In the genomic region with DNA sequence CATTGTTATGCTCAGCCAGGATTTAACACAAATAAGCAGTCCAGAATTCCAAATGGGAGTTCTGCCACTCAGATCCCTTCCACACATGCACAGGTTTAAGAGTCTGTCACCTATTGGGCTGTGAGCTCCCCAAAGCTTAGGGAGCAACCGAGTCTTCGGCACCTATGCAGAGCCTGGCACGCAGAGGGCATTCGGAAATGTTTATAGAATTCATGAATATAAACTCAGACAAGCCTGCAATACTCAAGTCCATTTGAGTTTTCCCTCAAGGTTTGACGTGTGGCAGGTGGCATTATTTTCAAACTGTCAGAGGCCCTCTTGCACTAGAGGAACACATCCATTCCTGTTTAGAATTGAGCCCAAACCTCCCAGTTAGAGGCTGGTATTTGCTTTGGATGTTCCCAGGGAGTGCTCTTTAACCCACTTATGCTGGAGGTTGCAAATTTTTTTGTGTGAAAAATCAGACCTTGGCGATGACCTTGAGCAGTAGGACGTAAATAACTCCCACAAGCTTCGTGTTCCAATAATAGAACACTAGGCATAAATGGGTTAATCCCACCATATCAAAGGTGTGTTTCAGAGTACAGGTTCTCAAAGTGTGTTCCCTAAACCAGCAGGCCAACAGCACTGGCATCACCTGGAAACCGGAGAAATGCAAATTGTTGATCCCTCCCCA, we compare ENCODE assay signal across 1 cellular context.
TF ChIP-seq lines count a peak whose summit lies in the region.

No MANE protein-coding gene starts in this region.

TF ChIP-seq in HepG2, 621 proteins besides CTCF, POLR2A, EP300 and RAD21 (continued from another document and continues in another):
- TF ChIP-seq, protein P1, sequence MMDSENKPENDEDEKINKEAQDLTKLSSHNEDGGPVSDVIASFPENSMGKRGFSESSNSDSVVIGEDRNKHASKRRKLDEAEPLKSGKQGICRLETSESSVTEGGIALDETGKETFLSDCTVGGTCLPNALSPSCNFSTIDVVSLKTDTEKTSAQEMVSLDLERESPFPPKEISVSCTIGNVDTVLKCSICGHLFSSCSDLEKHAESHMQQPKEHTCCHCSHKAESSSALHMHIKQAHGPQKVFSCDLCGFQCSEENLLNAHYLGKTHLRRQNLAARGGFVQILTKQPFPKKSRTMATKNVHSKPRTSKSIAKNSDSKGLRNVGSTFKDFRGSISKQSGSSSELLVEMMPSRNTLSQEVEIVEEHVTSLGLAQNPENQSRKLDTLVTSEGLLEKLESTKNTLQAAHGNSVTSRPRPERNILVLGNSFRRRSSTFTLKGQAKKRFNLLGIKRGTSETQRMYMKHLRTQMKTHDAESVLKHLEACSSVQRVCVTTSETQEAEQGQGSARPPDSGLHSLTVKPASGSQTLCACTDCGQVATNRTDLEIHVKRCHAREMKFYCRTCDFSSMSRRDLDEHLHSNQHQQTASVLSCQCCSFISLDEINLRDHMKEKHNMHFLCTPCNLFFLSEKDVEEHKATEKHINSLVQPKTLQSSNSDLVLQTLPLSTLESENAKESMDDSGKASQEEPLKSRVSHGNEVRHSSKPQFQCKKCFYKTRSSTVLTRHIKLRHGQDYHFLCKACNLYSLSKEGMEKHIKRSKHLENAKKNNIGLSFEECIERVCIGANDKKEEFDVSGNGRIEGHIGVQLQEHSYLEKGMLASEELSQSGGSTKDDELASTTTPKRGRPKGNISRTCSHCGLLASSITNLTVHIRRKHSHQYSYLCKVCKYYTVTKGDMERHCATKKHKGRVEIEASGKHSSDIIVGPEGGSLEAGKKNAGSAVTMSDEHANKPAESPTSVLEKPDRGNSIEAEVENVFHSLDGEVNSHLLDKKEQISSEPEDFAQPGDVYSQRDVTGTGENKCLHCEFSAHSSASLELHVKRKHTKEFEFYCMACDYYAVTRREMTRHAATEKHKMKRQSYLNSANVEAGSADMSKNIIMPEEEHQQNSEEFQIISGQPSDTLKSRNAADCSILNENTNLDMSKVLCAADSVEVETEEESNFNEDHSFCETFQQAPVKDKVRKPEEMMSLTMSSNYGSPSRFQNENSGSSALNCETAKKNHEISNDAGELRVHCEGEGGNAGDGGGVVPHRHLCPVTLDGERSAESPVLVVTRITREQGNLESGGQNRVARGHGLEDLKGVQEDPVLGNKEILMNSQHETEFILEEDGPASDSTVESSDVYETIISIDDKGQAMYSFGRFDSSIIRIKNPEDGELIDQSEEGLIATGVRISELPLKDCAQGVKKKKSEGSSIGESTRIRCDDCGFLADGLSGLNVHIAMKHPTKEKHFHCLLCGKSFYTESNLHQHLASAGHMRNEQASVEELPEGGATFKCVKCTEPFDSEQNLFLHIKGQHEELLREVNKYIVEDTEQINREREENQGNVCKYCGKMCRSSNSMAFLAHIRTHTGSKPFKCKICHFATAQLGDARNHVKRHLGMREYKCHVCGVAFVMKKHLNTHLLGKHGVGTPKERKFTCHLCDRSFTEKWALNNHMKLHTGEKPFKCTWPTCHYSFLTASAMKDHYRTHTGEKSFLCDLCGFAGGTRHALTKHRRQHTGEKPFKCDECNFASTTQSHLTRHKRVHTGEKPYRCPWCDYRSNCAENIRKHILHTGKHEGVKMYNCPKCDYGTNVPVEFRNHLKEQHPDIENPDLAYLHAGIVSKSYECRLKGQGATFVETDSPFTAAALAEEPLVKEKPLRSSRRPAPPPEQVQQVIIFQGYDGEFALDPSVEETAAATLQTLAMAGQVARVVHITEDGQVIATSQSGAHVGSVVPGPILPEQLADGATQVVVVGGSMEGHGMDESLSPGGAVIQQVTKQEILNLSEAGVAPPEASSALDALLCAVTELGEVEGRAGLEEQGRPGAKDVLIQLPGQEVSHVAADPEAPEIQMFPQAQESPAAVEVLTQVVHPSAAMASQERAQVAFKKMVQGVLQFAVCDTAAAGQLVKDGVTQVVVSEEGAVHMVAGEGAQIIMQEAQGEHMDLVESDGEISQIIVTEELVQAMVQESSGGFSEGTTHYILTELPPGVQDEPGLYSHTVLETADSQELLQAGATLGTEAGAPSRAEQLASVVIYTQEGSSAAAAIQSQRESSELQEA (CRISPR knock-in tag; IDR thresholded peaks at IDR 0.05; ENCODE audit: not compliant biosample characterization) = no peak
- TF ChIP-seq ZNF614 (CRISPR knock-in tag; IDR thresholded peaks at IDR 0.05; ENCODE audit: borderline replicate concordance) (0 out of 2 replicates have a peak, but pooled peaks have one; percentile 12), HDAC1 (CRISPR knock-in tag; IDR thresholded peaks at IDR 0.05) (peak; percentile 55; the same call in 1 of the 2 replicates), SMAD9 (CRISPR knock-in tag; IDR thresholded peaks at IDR 0.05) (no peak), E2F2 (CRISPR knock-in tag; IDR thresholded peaks at IDR 0.05; ENCODE audit: borderline replicate concordance) (no peak), PPARG (CRISPR knock-in tag; conservative IDR thresholded peaks at IDR 0.05) (peak; percentile 96), GATA4 (IDR thresholded peaks at IDR 0.05; ENCODE audit: borderline replicate concordance, low read depth) (no peak), MAF1 (CRISPR knock-in tag; IDR thresholded peaks at IDR 0.05; ENCODE audit: borderline replicate concordance) (no peak), AHDC1 (CRISPR knock-in tag; IDR thresholded peaks at IDR 0.05; ENCODE audit: borderline replicate concordance) (peak; percentile 48; the same call in 1 of the 2 replicates), FOXK1 (CRISPR knock-in tag; IDR thresholded peaks at IDR 0.05; ENCODE audit: borderline replicate concordance, low read depth) (0 out of 2 replicates have a peak, but pooled peaks have one; percentile 27), ZNF589 (CRISPR knock-in tag; conservative IDR thresholded peaks at IDR 0.05) (no peak), MNT (IDR thresholded peaks at IDR 0.05) (no peak), MLX (CRISPR knock-in tag; IDR thresholded peaks at IDR 0.05) (no peak), CENPBD1 (CRISPR knock-in tag; IDR thresholded peaks at IDR 0.05; ENCODE audit: borderline replicate concordance, low read depth) (no peak), THYN1 (CRISPR knock-in tag; IDR thresholded peaks at IDR 0.05; ENCODE audit: borderline replicate concordance, low read depth) (no peak), FLYWCH1 (CRISPR knock-in tag; IDR thresholded peaks at IDR 0.05) (0 out of 2 replicates have a peak, but pooled peaks have one; percentile 58), TERF1 (CRISPR knock-in tag; IDR thresholded peaks at IDR 0.05) (no peak)
- TF ChIP-seq, protein P2, sequence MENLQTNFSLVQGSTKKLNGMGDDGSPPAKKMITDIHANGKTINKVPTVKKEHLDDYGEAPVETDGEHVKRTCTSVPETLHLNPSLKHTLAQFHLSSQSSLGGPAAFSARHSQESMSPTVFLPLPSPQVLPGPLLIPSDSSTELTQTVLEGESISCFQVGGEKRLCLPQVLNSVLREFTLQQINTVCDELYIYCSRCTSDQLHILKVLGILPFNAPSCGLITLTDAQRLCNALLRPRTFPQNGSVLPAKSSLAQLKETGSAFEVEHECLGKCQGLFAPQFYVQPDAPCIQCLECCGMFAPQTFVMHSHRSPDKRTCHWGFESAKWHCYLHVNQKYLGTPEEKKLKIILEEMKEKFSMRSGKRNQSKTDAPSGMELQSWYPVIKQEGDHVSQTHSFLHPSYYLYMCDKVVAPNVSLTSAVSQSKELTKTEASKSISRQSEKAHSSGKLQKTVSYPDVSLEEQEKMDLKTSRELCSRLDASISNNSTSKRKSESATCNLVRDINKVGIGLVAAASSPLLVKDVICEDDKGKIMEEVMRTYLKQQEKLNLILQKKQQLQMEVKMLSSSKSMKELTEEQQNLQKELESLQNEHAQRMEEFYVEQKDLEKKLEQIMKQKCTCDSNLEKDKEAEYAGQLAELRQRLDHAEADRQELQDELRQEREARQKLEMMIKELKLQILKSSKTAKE (CRISPR knock-in tag; IDR thresholded peaks at IDR 0.05; ENCODE audit: borderline replicate concordance) = no peak
- TF ChIP-seq, protein P3, sequence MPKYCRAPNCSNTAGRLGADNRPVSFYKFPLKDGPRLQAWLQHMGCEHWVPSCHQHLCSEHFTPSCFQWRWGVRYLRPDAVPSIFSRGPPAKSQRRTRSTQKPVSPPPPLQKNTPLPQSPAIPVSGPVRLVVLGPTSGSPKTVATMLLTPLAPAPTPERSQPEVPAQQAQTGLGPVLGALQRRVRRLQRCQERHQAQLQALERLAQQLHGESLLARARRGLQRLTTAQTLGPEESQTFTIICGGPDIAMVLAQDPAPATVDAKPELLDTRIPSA (CRISPR knock-in tag; IDR thresholded peaks at IDR 0.05; ENCODE audit: borderline replicate concordance) = no peak
- TF ChIP-seq, protein P4, sequence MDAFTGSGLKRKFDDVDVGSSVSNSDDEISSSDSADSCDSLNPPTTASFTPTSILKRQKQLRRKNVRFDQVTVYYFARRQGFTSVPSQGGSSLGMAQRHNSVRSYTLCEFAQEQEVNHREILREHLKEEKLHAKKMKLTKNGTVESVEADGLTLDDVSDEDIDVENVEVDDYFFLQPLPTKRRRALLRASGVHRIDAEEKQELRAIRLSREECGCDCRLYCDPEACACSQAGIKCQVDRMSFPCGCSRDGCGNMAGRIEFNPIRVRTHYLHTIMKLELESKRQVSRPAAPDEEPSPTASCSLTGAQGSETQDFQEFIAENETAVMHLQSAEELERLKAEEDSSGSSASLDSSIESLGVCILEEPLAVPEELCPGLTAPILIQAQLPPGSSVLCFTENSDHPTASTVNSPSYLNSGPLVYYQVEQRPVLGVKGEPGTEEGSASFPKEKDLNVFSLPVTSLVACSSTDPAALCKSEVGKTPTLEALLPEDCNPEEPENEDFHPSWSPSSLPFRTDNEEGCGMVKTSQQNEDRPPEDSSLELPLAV (CRISPR knock-in tag; conservative IDR thresholded peaks at IDR 0.05; ENCODE audit: low read depth) = no peak
- TF ChIP-seq, protein P5, sequence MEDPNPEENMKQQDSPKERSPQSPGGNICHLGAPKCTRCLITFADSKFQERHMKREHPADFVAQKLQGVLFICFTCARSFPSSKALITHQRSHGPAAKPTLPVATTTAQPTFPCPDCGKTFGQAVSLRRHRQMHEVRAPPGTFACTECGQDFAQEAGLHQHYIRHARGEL (CRISPR knock-in tag; IDR thresholded peaks at IDR 0.05) = no peak
